Comparison of ENCODE assay signal across 20 cellular contexts in the genomic region with DNA sequence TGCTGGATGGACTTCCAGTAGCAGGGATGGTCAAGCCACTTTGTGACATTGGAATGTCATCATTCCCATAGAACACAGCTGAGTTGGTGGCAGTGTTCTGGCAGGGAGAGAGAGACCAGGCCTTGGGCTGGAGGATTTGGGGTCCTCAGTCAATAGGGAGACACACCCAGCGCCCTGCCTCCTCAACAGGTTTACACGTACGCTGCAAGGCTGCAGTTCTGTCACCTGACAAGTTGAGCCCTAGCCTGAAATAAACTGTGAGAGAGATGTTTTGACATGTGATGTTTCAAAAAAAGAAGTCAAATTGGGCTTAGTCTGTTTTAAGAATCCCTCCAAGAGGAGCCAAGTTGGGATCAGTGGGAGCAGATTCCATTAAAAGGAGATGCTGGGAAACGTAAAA. TPM values are rescaled to one million over a fixed set of nuclear protein-coding genes. Genes with fewer than 3 reads are reported as not detected.
DNase-seq lines count a peak whose midpoint lies in the region; ATAC-seq and TF ChIP-seq lines count a peak whose summit lies in the region.
"Had no signal": no experiment of that assay in that cellular context is flagged by ENCODE, and none has a peak within 500 bp of the region (broad histone marks: within the 10 kb centered on the region; RNA-seq: fewer than 3 reads in every experiment).

No MANE protein-coding gene starts in this region.

- no peaks in the 10 kb centered on the region for H3K27me3 Mint-ChIP-seq in nephron (ENCODE audit: low read depth)
- no peaks in the 10 kb centered on the region for H3K27me3 Mint-ChIP-seq in activated T-cell treated with anti-CD3 and anti-CD28 coated beads, Interleukin-2, amount 50 U/mL, for 24 hours
- H3K27me3 Mint-ChIP-seq: CD4-positive, CD25-positive, alpha-beta regulatory T cell had no signal

- no peak for TF ChIP-seq POLR2A in esophagus muscularis mucosa (IDR thresholded peaks at IDR 0.05; ENCODE audit: low read depth)

- TF ChIP-seq EP300 in esophagus muscularis mucosa (IDR thresholded peaks at IDR 0.05), result no peak

- no peaks in the 10 kb centered on the region for H3K9me3 Mint-ChIP-seq in nephron
- H3K9me3 Mint-ChIP-seq in activated T-cell treated with anti-CD3 and anti-CD28 coated beads, Interleukin-2, amount 50 U/mL, for 24 hours, result no peaks in the 10 kb centered on the region
- H3K9me3 Mint-ChIP-seq: CD4-positive, CD25-positive, alpha-beta regulatory T cell; H9 had no signal

- H3K4me3 ChIP-seq in left ventricle myocardium inferior (no peak overlapping the region), esophagus muscularis mucosa (no peak overlapping the region), dorsolateral prefrontal cortex (no peak overlapping the region)
- H3K4me3 ChIP-seq: BLaER1, SJSA1 had no signal

- no peaks in the 10 kb centered on the region for H3K36me3 ChIP-seq in left ventricle myocardium inferior
- no peaks in the 10 kb centered on the region for H3K36me3 ChIP-seq in esophagus muscularis mucosa
- H3K36me3 ChIP-seq: BLaER1, SJSA1 had no signal

- peaks cover 55% of the 10 kb centered on the region for H3K4me1 Mint-ChIP-seq in nephron
- H3K4me1 Mint-ChIP-seq in activated T-cell treated with anti-CD3 and anti-CD28 coated beads, Interleukin-2, amount 50 U/mL, for 24 hours (ENCODE audit: low read depth), result peaks cover 5% of the 10 kb centered on the region
- H3K4me1 Mint-ChIP-seq: CD4-positive, CD25-positive, alpha-beta regulatory T cell had no signal

- no peak overlapping the region for H3K4me3 Mint-ChIP-seq in nephron
- no peak overlapping the region for H3K4me3 Mint-ChIP-seq in activated T-cell treated with anti-CD3 and anti-CD28 coated beads, Interleukin-2, amount 50 U/mL, for 24 hours
- H3K4me3 Mint-ChIP-seq: CD4-positive, CD25-positive, alpha-beta regulatory T cell; H9 had no signal

- H3K27ac ChIP-seq in left ventricle myocardium inferior (replicated peaks) (peak overlapping the region; percentile 28), esophagus muscularis mucosa (replicated peaks in 1 of 4) (peak overlapping the region; percentile 15 to 51 (median 30)), dorsolateral prefrontal cortex (peak overlapping the region in 1 of 59 donors; percentile 0)
- H3K27ac ChIP-seq: BLaER1, SJSA1 had no signal

- no peak for TF ChIP-seq CTCF in left ventricle myocardium inferior (IDR thresholded peaks at IDR 0.05; ENCODE audit: borderline replicate concordance)
- no peak for TF ChIP-seq CTCF in esophagus muscularis mucosa (IDR thresholded peaks at IDR 0.05)
- TF ChIP-seq CTCF in nephron (IDR thresholded peaks at IDR 0.05; ENCODE audit: unreplicated experiment in 3 of 3), result no peak
- TF ChIP-seq CTCF in dorsolateral prefrontal cortex (IDR thresholded peaks at IDR 0.05 in 54 of 56, conservative IDR thresholded peaks at IDR 0.05 in 2 of 56; ENCODE audit: low read depth in 1 of 56, partially characterized antibody in 56 of 56), result no peak

- H3K27ac Mint-ChIP-seq in nephron, result peak overlapping the region; percentile 28 to 49 (median 30)
- no peak overlapping the region for H3K27ac Mint-ChIP-seq in activated T-cell treated with anti-CD3 and anti-CD28 coated beads, Interleukin-2, amount 50 U/mL, for 24 hours
- H3K27ac Mint-ChIP-seq: CD4-positive, CD25-positive, alpha-beta regulatory T cell had no signal

- H3K36me3 Mint-ChIP-seq in nephron (ENCODE audit: low read depth), result no peaks in the 10 kb centered on the region
- no peaks in the 10 kb centered on the region for H3K36me3 Mint-ChIP-seq in activated T-cell treated with anti-CD3 and anti-CD28 coated beads, Interleukin-2, amount 50 U/mL, for 24 hours (ENCODE audit: low read depth)
- H3K36me3 Mint-ChIP-seq: CD4-positive, CD25-positive, alpha-beta regulatory T cell had no signal

- DNase-seq in left ventricle myocardium inferior (no peak), Right ventricle myocardium inferior (ENCODE audit: missing footprints) (no peak), esophagus muscularis mucosa (ENCODE audit: extremely low spot score) (no peak), middle frontal gyrus (ENCODE audit: extremely low spot score, low spot score) (no peak), kidney tubule cell (ENCODE audit: low spot score) (no peak), dorsolateral prefrontal cortex (no peak)
- DNase-seq in activated T-cell treated with anti-CD3 and anti-CD28 coated beads, Interleukin-2, amount 50 U/mL, for 24 hours, result no peak
- DNase-seq: CD4-positive, CD25-positive, alpha-beta regulatory T cell; DMS153; DND-41; H9; NCI-H1092 treated with DMSO at 0.1 percent for 48 hours; NCI-H1436 treated with DMSO at 0.1 percent for 48 hours; NCI-H187 treated with DMSO at 0.1 percent for 48 hours; NCI-H2171 treated with DMSO at 0.1 percent for 48 hours; NCI-H524; NCI-H774 had no signal

- H3K9me3 ChIP-seq in left ventricle myocardium inferior (replicated peaks) (no peaks in the 10 kb centered on the region), esophagus muscularis mucosa (no peaks in the 10 kb centered on the region)
- H3K9me3 ChIP-seq: BLaER1, SJSA1 had no signal

- intact Hi-C loops in left ventricle myocardium inferior (cut with micrococcal nuclease), result no loop called here
- intact Hi-C loops in Right ventricle myocardium inferior (cut with DNase I), result no loop called here
- intact Hi-C loops in esophagus muscularis mucosa (cut with DNase I), result no loop called here
- intact Hi-C loops in dorsolateral prefrontal cortex (cut with DNase I), result no loop called here

- H3K27me3 ChIP-seq in left ventricle myocardium inferior (ENCODE audit: low read depth) (no peaks in the 10 kb centered on the region), esophagus muscularis mucosa (no peaks in the 10 kb centered on the region), dorsolateral prefrontal cortex (no peaks in the 10 kb centered on the region)
- H3K27me3 ChIP-seq: BLaER1, SJSA1 had no signal

- ATAC-seq in Right ventricle myocardium inferior, result no peak

- H3K4me1 ChIP-seq in left ventricle myocardium inferior (peaks cover 56% of the 10 kb centered on the region), esophagus muscularis mucosa (peaks cover 33 to 75% (median 69%) of the 10 kb centered on the region in 4 donors)
- H3K4me1 ChIP-seq: BLaER1, SJSA1 had no signal

- 43% methylated on average over 4 of the region's 4 CpGs for WGBS in esophagus muscularis mucosa

RNA-seq across cellular contexts. Expression of a gene that starts 42.9 kb away (rescaled TPM):
- total RNA-seq in left ventricle myocardium inferior (not detected), Right ventricle myocardium inferior (not detected), esophagus muscularis mucosa (not detected), dorsolateral prefrontal cortex (1 to 10 TPM in 37 of 120 experiments, under 1 TPM in 22, not detected in 61; 0.56 to 3.7 (median 1.2) TPM)
- total RNA-seq: CD4-positive, CD25-positive, alpha-beta regulatory T cell; SJSA1 had no signal
